In the genomic region with DNA sequence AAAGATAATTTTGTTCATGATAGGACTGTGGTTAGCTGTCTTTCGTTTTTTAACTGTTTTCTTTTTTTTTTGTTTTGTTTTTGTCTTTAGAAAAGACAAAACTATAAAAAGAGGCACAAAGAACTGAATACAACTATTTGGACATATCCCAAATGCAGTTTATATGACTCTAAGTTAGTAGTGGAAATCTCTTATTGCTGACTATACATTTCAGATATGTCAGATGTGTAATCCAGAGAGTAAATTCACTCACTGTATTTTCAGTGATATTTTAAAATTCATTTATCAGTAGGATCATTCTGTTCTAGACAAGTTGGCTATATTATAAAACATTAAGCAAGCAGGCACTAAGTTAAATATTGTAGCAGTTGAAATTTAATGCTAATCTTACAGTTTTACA, we compare ENCODE assay signal across 16 cellular contexts. TPM values are rescaled to one million over a fixed set of nuclear protein-coding genes. Genes with fewer than 3 reads are reported as not detected.
DNase-seq lines count a peak whose midpoint lies in the region; ATAC-seq, FAIRE-seq and TF ChIP-seq lines count a peak whose summit lies in the region.
"Had no signal": no experiment of that assay in that cellular context is flagged by ENCODE, and none has a peak within 500 bp of the region (broad histone marks: within the 10 kb centered on the region; RNA-seq: fewer than 3 reads in every experiment).

No MANE protein-coding gene starts in this region.

- TF ChIP-seq RAD21 in A549 (conservative IDR thresholded peaks at IDR 0.05 in 1 of 2, IDR thresholded peaks at IDR 0.05 in 1 of 2): no peak

- H3K36me3 ChIP-seq in CD8-positive, alpha-beta T cell (ENCODE audit: insufficient read depth, low read length): no peaks in the 10 kb centered on the region
- H3K36me3 ChIP-seq in SU-DHL-6 (ENCODE audit: low read length) (peaks cover 13% of the 10 kb centered on the region; the same call in 1 of the 2 replicates), thyroid gland (no peaks in the 10 kb centered on the region)

- POLR2A ChIA-PET in A549 (lab: Yijun Ruan, JAX): no interaction called here
- POLR2A ChIA-PET in CD8-positive, alpha-beta T cell (lab: Charles Lee): interaction anchor here (1.9 kb wide), 1 partner anchor 117 kb away, joined by 9 read pairs; no protein-coding TSS in a partner anchor

- ATAC-seq in A549: no peak
- no peak for ATAC-seq in CD8-positive, alpha-beta T cell
- no peak for ATAC-seq in effector memory CD8-positive, alpha-beta T cell (replicated peaks)
- ATAC-seq: PC-3 had no signal

- peaks cover 84% of the 10 kb centered on the region for H3K4me1 Mint-ChIP-seq in CD8-positive, alpha-beta T cell (ENCODE audit: low read depth)
- H3K4me1 Mint-ChIP-seq in effector memory CD8-positive, alpha-beta T cell (ENCODE audit: low read depth in 2 of 2): peaks cover 55 to 74% of the 10 kb centered on the region in 2 donors

- no peaks in the 10 kb centered on the region for H3K9me2 ChIP-seq in SU-DHL-6 (replicated peaks; ENCODE audit: insufficient read depth, low read length)
- H3K9me2 ChIP-seq: SK-N-SH had no signal

- no peak overlapping the region for H3K4me3 ChIP-seq in A549
- H3K4me3 ChIP-seq in CD8-positive, alpha-beta T cell (ENCODE audit: low read depth, low read length): no peak overlapping the region
- H3K4me3 ChIP-seq in SU-DHL-6 (ENCODE audit: insufficient read depth, low read length, poor library complexity, severe bottlenecking): no peak overlapping the region
- no peak overlapping the region for H3K4me3 ChIP-seq in thyroid gland (replicated peaks in 1 of 3)

- no peak for TF ChIP-seq EP300 in A549 (IDR thresholded peaks at IDR 0.05)

- intact Hi-C loops in CD8-positive, alpha-beta T cell (cut with DNase I, micrococcal nuclease): loop anchor here in 1 of 2 experiments (2.0 to 5.0 kb wide), 2 partner anchors 14 to 68 kb away; no protein-coding TSS in a partner anchor
- intact Hi-C loops in thyroid gland (cut with DNase I): no loop called here

- H2AFZ ChIP-seq in SU-DHL-6 (ENCODE audit: low read depth, low read length, severe bottlenecking): no peak overlapping the region

- no peaks in the 10 kb centered on the region for H3K9me3 Mint-ChIP-seq in CD8-positive, alpha-beta T cell
- no peaks in the 10 kb centered on the region for H3K9me3 Mint-ChIP-seq in effector memory CD8-positive, alpha-beta T cell
- H3K9me3 Mint-ChIP-seq: neural crest cell had no signal

- H3K27ac Mint-ChIP-seq in CD8-positive, alpha-beta T cell: peak overlapping the region; percentile 90
- H3K27ac Mint-ChIP-seq in effector memory CD8-positive, alpha-beta T cell: peak overlapping the region; percentile 7 to 90

- TF ChIP-seq POLR2A in A549 (IDR thresholded peaks at IDR 0.05; ENCODE audit: low read length) (no peak), thyroid gland (IDR thresholded peaks at IDR 0.05) (no peak)

- no peaks in the 10 kb centered on the region for H3K27me3 Mint-ChIP-seq in CD8-positive, alpha-beta T cell (ENCODE audit: low read depth)
- H3K27me3 Mint-ChIP-seq in effector memory CD8-positive, alpha-beta T cell: no peaks in the 10 kb centered on the region

- H3K27me3 ChIP-seq in CD8-positive, alpha-beta T cell (ENCODE audit: insufficient read depth, low read length): no peaks in the 10 kb centered on the region
- H3K27me3 ChIP-seq in SU-DHL-6 (ENCODE audit: low read length) (no peaks in the 10 kb centered on the region), thyroid gland (no peaks in the 10 kb centered on the region)

- H3K36me3 Mint-ChIP-seq in CD8-positive, alpha-beta T cell: peaks cover 12% of the 10 kb centered on the region
- H3K36me3 Mint-ChIP-seq in effector memory CD8-positive, alpha-beta T cell (ENCODE audit: insufficient read depth): peaks cover 12% of the 10 kb centered on the region

- H3K4me3 Mint-ChIP-seq in CD8-positive, alpha-beta T cell: peak overlapping the region; percentile 63
- H3K4me3 Mint-ChIP-seq in effector memory CD8-positive, alpha-beta T cell: peak overlapping the region; percentile 31 to 96
- H3K4me3 Mint-ChIP-seq: neural crest cell had no signal

- H3K9me3 ChIP-seq in A549 (no peaks in the 10 kb centered on the region), SU-DHL-6 (ENCODE audit: insufficient read depth, low read length) (no peaks in the 10 kb centered on the region), thyroid gland (no peaks in the 10 kb centered on the region)
- H3K9me3 ChIP-seq in CD8-positive, alpha-beta T cell (ENCODE audit: low read length): no peaks in the 10 kb centered on the region
- H3K9me3 ChIP-seq: SK-N-SH had no signal

- peaks cover 26% of the 10 kb centered on the region; the same call in 1 of the 2 replicates for H3F3A ChIP-seq in SU-DHL-6 (ENCODE audit: insufficient read depth)

- CTCF ChIA-PET in A549 (lab: Yijun Ruan, JAX): no interaction called here
- CTCF ChIA-PET in CD8-positive, alpha-beta T cell (lab: Charles Lee): interaction anchor here (0.9 to 1.1 kb wide), 2 partner anchors 26 to 32 kb away, joined by 3 read pairs; no protein-coding TSS in a partner anchor

- no peak overlapping the region for H3K27ac ChIP-seq in A549
- no peak overlapping the region for H3K27ac ChIP-seq in CD8-positive, alpha-beta T cell (ENCODE audit: low read depth, low read length)
- peak overlapping the region; percentile 30; the same call in 1 of the 2 replicates for H3K27ac ChIP-seq in SU-DHL-6 (ENCODE audit: low read depth, low read length)
- H3K27ac ChIP-seq in thyroid gland: no peak overlapping the region

- 59% methylated on average over 1 of the region's 1 CpG for WGBS in A549 (ENCODE audit: missing lambda C conversion rate)
- 51 to 71% methylated on average over 1 of the region's 1 CpG for WGBS in thyroid gland, 2 donors

- H3K4me2 ChIP-seq in A549 (no peak overlapping the region), SU-DHL-6 (ENCODE audit: low read depth, low read length, poor library complexity, severe bottlenecking) (peak overlapping the region; percentile 67)
- H3K4me2 ChIP-seq: SK-N-SH had no signal

- peaks cover 35% of the 10 kb centered on the region for H4K20me1 ChIP-seq in SU-DHL-6 (ENCODE audit: low read depth, low read length)

- no peak for FAIRE-seq in A549 (lab: Jason Lieb, UNC)

- TF ChIP-seq CTCF in A549 (IDR thresholded peaks at IDR 0.05) (no peak), SU-DHL-6 (IDR thresholded peaks at IDR 0.05; ENCODE audit: insufficient read depth, low read length, poor library complexity, severe bottlenecking) (no peak), thyroid gland (IDR thresholded peaks at IDR 0.05) (no peak)
- TF ChIP-seq CTCF in CD8-positive, alpha-beta T cell (IDR thresholded peaks at IDR 0.05): no peak

- peaks cover 100% of the 10 kb centered on the region for H3K79me2 ChIP-seq in SU-DHL-6 (ENCODE audit: insufficient read depth, low read length)

- no peak for DNase-seq in A549 (ENCODE audit: low read depth in 1 of 2, low spot score in 1 of 2)
- no peak for DNase-seq in CD8-positive, alpha-beta T cell
- no peak for DNase-seq in effector memory CD8-positive, alpha-beta T cell
- no peak for DNase-seq in COR-L47 (lab: John Stamatoyannopoulos, UW)
- DNase-seq in thyroid gland: no peak
- DNase-seq in OCI-M1 (lab: John Stamatoyannopoulos, UW): no peak
- DNase-seq in GF-D8 (lab: John Stamatoyannopoulos, UW): no peak
- DNase-seq: activated CD8-positive, alpha-beta memory T cell treated with anti-CD3 and anti-CD28 coated beads, Interleukin-2, amount 50 U/mL, for 48 hours; cortex of kidney; DND-41; glutamatergic neuron; NCI-H187 treated with DMSO at 0.1 percent for 48 hours; PC-3; SK-N-SH had no signal

- H3K9ac ChIP-seq in SU-DHL-6 (ENCODE audit: low read length): 0 out of 2 replicates have a peak overlapping the region, but pooled peaks have one; percentile 40
- H3K9ac ChIP-seq: SK-N-SH had no signal

- H3K4me1 ChIP-seq in A549 (peaks cover 7% of the 10 kb centered on the region; the same call in 2 of the 3 replicates), thyroid gland (peaks cover 56 to 58% of the 10 kb centered on the region in 2 donors)
- peaks cover 87% of the 10 kb centered on the region for H3K4me1 ChIP-seq in CD8-positive, alpha-beta T cell (ENCODE audit: insufficient read depth, low read length)

TF ChIP-seq in A549, 52 proteins besides CTCF, POLR2A, EP300 and RAD21:
- TF ChIP-seq CHD2 (IDR thresholded peaks at IDR 0.05; ENCODE audit: low read length, partially characterized antibody) (no peak), MAFK (IDR thresholded peaks at IDR 0.05; ENCODE audit: partially characterized antibody) (peak; percentile 64)

RNA-seq across cellular contexts. Expression of a gene that starts 5.7 kb away (rescaled TPM):
- polyA plus RNA-seq in A549 (2011; rRNA removed) (32.8 and 39.8 TPM in 2 replicates), A549 (2017; fragmentation: RNase III; extraction: RNeasy Plus Mini Kit Qiagen cat#74134 plus additional on column Dnase treatment) (33.4 to 37.3 TPM (median 37.1 TPM) in 3 replicates)
- polyA plus RNA-seq in A549 (2012; cell fraction: cytosol; rRNA removed): 10.3 and 11.4 TPM in 2 replicates
- 1.1 and 2.2 TPM in 2 replicates for polyA plus RNA-seq in A549 (2012; cell fraction: nucleus; rRNA removed)
- polyA minus RNA-seq in A549 (2011; rRNA and poly(A)+ RNA removed): 6.3 and 6.7 TPM in 2 replicates
- 10 to 100 TPM; 63.4 to 68.5 TPM for total RNA-seq in CD8-positive, alpha-beta T cell
- total RNA-seq in thyroid gland: 10 to 100 TPM; 54.2 to 91.7 (median 71.9) TPM
